ENCODE assay signal across 9 cellular contexts in genomic region chr12:89373772-89374572, GRCh38. TPM values are rescaled to one million over a fixed set of nuclear protein-coding genes. Genes with fewer than 3 reads are reported as not detected.
DNase-seq lines count a peak whose midpoint lies in the region; ATAC-seq and TF ChIP-seq lines count a peak whose summit lies in the region.
"Had no signal": no experiment of that assay in that cellular context is flagged by ENCODE, and none has a peak within 500 bp of the region (broad histone marks: within the 10 kb centered on the region; RNA-seq: fewer than 3 reads in every experiment).

No MANE protein-coding gene starts in this region.

- peaks cover 0 to 22% (median 6%) of the 10 kb centered on the region in 4 donors for H3K4me1 ChIP-seq in Peyer's patch

- ATAC-seq in esophagus mucosa (peak; percentile 48), left colon (no peak), GM21447 (IDR thresholded peaks at IDR 0.05; ENCODE audit: unreplicated experiment) (no peak)

- H3K27ac ChIP-seq in Peyer's patch = peak overlapping the region in 3 of 4 donors; percentile 2 to 22 (median 22)

- no peak overlapping the region for H3K4me3 ChIP-seq in Peyer's patch

- no peaks in the 10 kb centered on the region for H3K36me3 ChIP-seq in Peyer's patch

- intact Hi-C loops in left colon (cut with DNase I, micrococcal nuclease) = no loop called here

- no peak for TF ChIP-seq CTCF in Peyer's patch (IDR thresholded peaks at IDR 0.05)

- peak; percentile 72 for DNase-seq in AG08395 (ENCODE audit: low spot score)
- DNase-seq in Peyer's patch = no peak
- DNase-seq in lung microvascular endothelial cell (ENCODE audit: low read depth in 2 of 2) = peak; percentile 93 to 96
- DNase-seq in left colon = no peak
- DNase-seq in SKM-1 (lab: John Stamatoyannopoulos, UW; ENCODE audit: unreplicated experiment) = no peak
- no peak for DNase-seq in NCI-H446 treated with DMSO at 0.1 percent for 48 hours (lab: John Stamatoyannopoulos, UW)
- DNase-seq: MV-4-11 had no signal

- no peak for TF ChIP-seq POLR2A in Peyer's patch (IDR thresholded peaks at IDR 0.05)

- no peaks in the 10 kb centered on the region for H3K9me3 ChIP-seq in Peyer's patch

- no peaks in the 10 kb centered on the region for H3K27me3 ChIP-seq in Peyer's patch

RNA-seq across cellular contexts. Expression of gene DUSP6, which starts 21.7 kb away (rescaled TPM):
- 10 to 100 TPM; 33.1 to 71.0 (median 46.7) TPM for total RNA-seq in Peyer's patch
- 15.0 TPM for total RNA-seq in esophagus mucosa
- 237 and 293 TPM in 2 replicates for total RNA-seq in lung microvascular endothelial cell
- 10 to 100 TPM; 58.8 to 82.3 TPM for total RNA-seq in left colon

Comparison
In these comparisons a context has a peak if more than half of its experiments do, and no peak if none do; other contexts are left out.
1. DNase-seq: peak in AG08395 (single experiment) and lung microvascular endothelial cell (2 of 2); none in Peyer's patch (0 of 3), left colon (0 of 2), SKM-1 (single experiment) and NCI-H446 treated with DMSO at 0.1 percent for 48 hours (single experiment).